1 cellular context compared by ENCODE assay signal in the genomic region with DNA sequence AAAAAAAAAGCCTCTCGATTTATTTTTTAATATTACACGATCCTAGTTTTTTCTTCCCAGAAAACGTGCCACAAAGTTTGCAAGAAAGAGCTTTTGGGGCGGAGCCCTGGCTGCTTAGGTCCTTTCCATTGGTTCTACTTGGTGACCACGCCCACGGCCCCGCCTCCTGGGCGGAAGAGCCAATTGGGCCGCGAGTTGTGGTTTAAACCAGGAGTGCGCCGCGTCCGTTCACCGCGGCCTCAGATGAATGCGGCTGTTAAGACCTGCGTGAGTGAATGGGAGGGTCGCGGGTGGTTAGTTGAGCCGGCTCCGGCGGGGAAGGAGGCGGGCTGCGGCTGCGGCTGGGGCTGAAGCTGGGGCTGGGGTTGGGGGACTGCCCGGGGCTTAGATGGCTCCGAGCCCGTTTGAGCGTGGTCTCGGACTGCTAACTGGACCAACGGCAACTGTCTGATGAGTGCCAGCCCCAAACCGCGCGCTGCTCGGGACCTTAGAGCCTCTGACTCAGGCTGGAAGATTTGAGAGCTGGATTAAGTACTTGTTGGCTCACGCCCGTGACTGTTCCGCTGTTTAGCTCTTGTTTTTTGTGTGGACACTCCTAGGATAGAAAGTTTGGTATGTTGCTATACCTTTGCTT.
TF ChIP-seq lines count a peak whose summit lies in the region.

A gene (plus strand): TSS at position 231 of the 634 bp plus-strand sequence. CDS start 458 bp downstream, outside the sequence.

TF ChIP-seq in HepG2, 621 proteins besides CTCF, POLR2A, EP300 and RAD21 (continued from another document and continues in another):
- TF ChIP-seq AHR (CRISPR knock-in tag; IDR thresholded peaks at IDR 0.05) (no peak), MAFF (IDR thresholded peaks at IDR 0.05; ENCODE audit: low read depth, low read length) (no peak), SRSF4 (IDR thresholded peaks at IDR 0.05; ENCODE audit: low read depth, low read length, poor library complexity, severe bottlenecking) (no peak), CBFB (CRISPR knock-in tag; IDR thresholded peaks at IDR 0.05) (no peak), ZNF17 (CRISPR knock-in tag; IDR thresholded peaks at IDR 0.05) (no peak), SMAD3 (CRISPR knock-in tag; IDR thresholded peaks at IDR 0.05) (no peak), ZNF383 (CRISPR knock-in tag; IDR thresholded peaks at IDR 0.05; ENCODE audit: borderline replicate concordance) (no peak), PRMT3 (CRISPR knock-in tag; IDR thresholded peaks at IDR 0.05; ENCODE audit: borderline replicate concordance, low read depth) (no peak), ZNF549 (CRISPR knock-in tag; IDR thresholded peaks at IDR 0.05) (no peak), SCMH1 (CRISPR knock-in tag; IDR thresholded peaks at IDR 0.05; ENCODE audit: borderline replicate concordance) (no peak), ZNF337 (CRISPR knock-in tag; IDR thresholded peaks at IDR 0.05; ENCODE audit: borderline replicate concordance, low read depth) (no peak), ZNF160 (CRISPR knock-in tag; IDR thresholded peaks at IDR 0.05) (no peak; the same call in 1 of the 2 replicates), ZFP36 (IDR thresholded peaks at IDR 0.05; ENCODE audit: borderline replicate concordance, low read depth, low read length, partially characterized antibody) (no peak), KAT7 (CRISPR knock-in tag; IDR thresholded peaks at IDR 0.05; ENCODE audit: borderline replicate concordance) (0 out of 2 replicates have a peak, but pooled peaks have one; percentile 18), SNAI1 (CRISPR knock-in tag; IDR thresholded peaks at IDR 0.05; ENCODE audit: borderline replicate concordance) (no peak), TOPORS (CRISPR knock-in tag; IDR thresholded peaks at IDR 0.05) (no peak), GABPB1 (CRISPR knock-in tag; IDR thresholded peaks at IDR 0.05) (peak; percentile 65), TAF1 (CRISPR knock-in tag; IDR thresholded peaks at IDR 0.05) (peak; percentile 64), MIER3 (CRISPR knock-in tag; IDR thresholded peaks at IDR 0.05; ENCODE audit: borderline replicate concordance) (no peak), GATA4 (IDR thresholded peaks at IDR 0.05; ENCODE audit: borderline replicate concordance, low read depth) (peak; percentile 41; the same call in 1 of the 2 replicates), ZNF790 (CRISPR knock-in tag; IDR thresholded peaks at IDR 0.05; ENCODE audit: borderline replicate concordance) (no peak), JUN (CRISPR knock-in tag; IDR thresholded peaks at IDR 0.05) (no peak), GPN1 (CRISPR knock-in tag; IDR thresholded peaks at IDR 0.05; ENCODE audit: borderline replicate concordance) (no peak), NFIB (CRISPR knock-in tag; IDR thresholded peaks at IDR 0.05; ENCODE audit: borderline replicate concordance) (no peak), ELF1 (CRISPR knock-in tag; IDR thresholded peaks at IDR 0.05) (peak; percentile 42; the same call in 1 of the 2 replicates), KDM5B (CRISPR knock-in tag; IDR thresholded peaks at IDR 0.05; ENCODE audit: borderline replicate concordance) (peak; percentile 68; the same call in 1 of the 2 replicates), TOE1 (CRISPR knock-in tag; IDR thresholded peaks at IDR 0.05) (no peak), RARA (CRISPR knock-in tag; IDR thresholded peaks at IDR 0.05) (no peak), PRPF4 (IDR thresholded peaks at IDR 0.05; ENCODE audit: low read depth, low read length, poor library complexity, severe bottlenecking) (no peak), PTBP1 (IDR thresholded peaks at IDR 0.05; ENCODE audit: low read depth, low read length, poor library complexity, severe bottlenecking) (no peak), PLRG1 (conservative IDR thresholded peaks at IDR 0.05) (no peak), STAG1 (CRISPR knock-in tag; IDR thresholded peaks at IDR 0.05) (no peak), ZNF317 (CRISPR knock-in tag; IDR thresholded peaks at IDR 0.05) (peak; percentile 51; the same call in 1 of the 2 replicates), ATAD3A (CRISPR knock-in tag; IDR thresholded peaks at IDR 0.05) (no peak), ZNF737 (CRISPR knock-in tag; IDR thresholded peaks at IDR 0.05; ENCODE audit: borderline replicate concordance) (no peak), ZNF709 (CRISPR knock-in tag; IDR thresholded peaks at IDR 0.05) (no peak), ZNF230 (CRISPR knock-in tag; IDR thresholded peaks at IDR 0.05) (no peak), MIXL1 (CRISPR knock-in tag; IDR thresholded peaks at IDR 0.05) (no peak), ZSCAN30 (CRISPR knock-in tag; IDR thresholded peaks at IDR 0.05) (no peak), SSRP1 (CRISPR knock-in tag; IDR thresholded peaks at IDR 0.05) (no peak), NR1H2 (CRISPR knock-in tag; IDR thresholded peaks at IDR 0.05; ENCODE audit: borderline replicate concordance, low read depth) (no peak), POLR2AphosphoS2 (IDR thresholded peaks at IDR 0.05; ENCODE audit: low read depth, low read length) (no peak), FLYWCH1 (CRISPR knock-in tag; IDR thresholded peaks at IDR 0.05) (no peak), POLR2AphosphoS5 (IDR thresholded peaks at IDR 0.05; ENCODE audit: low read depth, low read length) (peak; percentile 84)
- TF ChIP-seq, protein P1, sequence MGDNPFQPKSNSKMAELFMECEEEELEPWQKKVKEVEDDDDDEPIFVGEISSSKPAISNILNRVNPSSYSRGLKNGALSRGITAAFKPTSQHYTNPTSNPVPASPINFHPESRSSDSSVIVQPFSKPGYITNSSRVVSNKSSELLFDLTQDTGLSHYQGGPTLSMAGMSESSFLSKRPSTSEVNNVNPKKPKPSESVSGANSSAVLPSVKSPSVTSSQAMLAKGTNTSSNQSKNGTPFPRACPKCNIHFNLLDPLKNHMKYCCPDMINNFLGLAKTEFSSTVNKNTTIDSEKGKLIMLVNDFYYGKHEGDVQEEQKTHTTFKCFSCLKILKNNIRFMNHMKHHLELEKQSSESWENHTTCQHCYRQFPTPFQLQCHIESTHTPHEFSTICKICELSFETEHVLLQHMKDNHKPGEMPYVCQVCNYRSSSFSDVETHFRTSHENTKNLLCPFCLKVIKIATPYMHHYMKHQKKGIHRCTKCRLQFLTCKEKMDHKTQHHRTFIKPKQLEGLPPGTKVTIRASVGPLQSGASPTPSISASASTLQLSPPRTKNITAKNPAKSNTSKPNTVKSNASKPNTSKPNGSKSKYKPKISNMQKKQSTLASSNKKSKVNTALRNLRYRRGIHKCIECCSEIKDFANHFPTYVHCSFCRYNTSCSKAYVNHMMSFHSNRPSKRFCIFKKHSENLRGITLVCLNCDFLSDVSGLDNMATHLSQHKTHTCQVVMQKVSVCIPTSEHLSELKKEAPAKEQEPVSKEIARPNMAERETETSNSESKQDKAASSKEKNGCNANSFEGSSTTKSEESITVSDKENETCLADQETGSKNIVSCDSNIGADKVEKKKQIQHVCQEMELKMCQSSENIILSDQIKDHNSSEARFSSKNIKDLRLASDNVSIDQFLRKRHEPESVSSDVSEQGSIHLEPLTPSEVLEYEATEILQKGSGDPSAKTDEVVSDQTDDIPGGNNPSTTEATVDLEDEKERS (CRISPR knock-in tag; IDR thresholded peaks at IDR 0.05): no peak
- TF ChIP-seq, protein P2, sequence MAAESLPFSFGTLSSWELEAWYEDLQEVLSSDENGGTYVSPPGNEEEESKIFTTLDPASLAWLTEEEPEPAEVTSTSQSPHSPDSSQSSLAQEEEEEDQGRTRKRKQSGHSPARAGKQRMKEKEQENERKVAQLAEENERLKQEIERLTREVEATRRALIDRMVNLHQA (CRISPR knock-in tag; IDR thresholded peaks at IDR 0.05): no peak
- TF ChIP-seq, protein P3, sequence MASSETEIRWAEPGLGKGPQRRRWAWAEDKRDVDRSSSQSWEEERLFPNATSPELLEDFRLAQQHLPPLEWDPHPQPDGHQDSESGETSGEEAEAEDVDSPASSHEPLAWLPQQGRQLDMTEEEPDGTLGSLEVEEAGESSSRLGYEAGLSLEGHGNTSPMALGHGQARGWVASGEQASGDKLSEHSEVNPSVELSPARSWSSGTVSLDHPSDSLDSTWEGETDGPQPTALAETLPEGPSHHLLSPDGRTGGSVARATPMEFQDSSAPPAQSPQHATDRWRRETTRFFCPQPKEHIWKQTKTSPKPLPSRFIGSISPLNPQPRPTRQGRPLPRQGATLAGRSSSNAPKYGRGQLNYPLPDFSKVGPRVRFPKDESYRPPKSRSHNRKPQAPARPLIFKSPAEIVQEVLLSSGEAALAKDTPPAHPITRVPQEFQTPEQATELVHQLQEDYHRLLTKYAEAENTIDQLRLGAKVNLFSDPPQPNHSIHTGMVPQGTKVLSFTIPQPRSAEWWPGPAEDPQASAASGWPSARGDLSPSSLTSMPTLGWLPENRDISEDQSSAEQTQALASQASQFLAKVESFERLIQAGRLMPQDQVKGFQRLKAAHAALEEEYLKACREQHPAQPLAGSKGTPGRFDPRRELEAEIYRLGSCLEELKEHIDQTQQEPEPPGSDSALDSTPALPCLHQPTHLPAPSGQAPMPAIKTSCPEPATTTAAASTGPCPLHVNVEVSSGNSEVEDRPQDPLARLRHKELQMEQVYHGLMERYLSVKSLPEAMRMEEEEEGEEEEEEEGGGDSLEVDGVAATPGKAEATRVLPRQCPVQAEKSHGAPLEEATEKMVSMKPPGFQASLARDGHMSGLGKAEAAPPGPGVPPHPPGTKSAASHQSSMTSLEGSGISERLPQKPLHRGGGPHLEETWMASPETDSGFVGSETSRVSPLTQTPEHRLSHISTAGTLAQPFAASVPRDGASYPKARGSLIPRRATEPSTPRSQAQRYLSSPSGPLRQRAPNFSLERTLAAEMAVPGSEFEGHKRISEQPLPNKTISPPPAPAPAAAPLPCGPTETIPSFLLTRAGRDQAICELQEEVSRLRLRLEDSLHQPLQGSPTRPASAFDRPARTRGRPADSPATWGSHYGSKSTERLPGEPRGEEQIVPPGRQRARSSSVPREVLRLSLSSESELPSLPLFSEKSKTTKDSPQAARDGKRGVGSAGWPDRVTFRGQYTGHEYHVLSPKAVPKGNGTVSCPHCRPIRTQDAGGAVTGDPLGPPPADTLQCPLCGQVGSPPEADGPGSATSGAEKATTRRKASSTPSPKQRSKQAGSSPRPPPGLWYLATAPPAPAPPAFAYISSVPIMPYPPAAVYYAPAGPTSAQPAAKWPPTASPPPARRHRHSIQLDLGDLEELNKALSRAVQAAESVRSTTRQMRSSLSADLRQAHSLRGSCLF (CRISPR knock-in tag; IDR thresholded peaks at IDR 0.05; ENCODE audit: borderline replicate concordance): no peak
- TF ChIP-seq, protein P4, sequence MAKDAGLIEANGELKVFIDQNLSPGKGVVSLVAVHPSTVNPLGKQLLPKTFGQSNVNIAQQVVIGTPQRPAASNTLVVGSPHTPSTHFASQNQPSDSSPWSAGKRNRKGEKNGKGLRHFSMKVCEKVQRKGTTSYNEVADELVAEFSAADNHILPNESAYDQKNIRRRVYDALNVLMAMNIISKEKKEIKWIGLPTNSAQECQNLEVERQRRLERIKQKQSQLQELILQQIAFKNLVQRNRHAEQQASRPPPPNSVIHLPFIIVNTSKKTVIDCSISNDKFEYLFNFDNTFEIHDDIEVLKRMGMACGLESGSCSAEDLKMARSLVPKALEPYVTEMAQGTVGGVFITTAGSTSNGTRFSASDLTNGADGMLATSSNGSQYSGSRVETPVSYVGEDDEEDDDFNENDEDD (CRISPR knock-in tag; IDR thresholded peaks at IDR 0.05; ENCODE audit: borderline replicate concordance): peak; percentile 88
- TF ChIP-seq, protein P5, sequence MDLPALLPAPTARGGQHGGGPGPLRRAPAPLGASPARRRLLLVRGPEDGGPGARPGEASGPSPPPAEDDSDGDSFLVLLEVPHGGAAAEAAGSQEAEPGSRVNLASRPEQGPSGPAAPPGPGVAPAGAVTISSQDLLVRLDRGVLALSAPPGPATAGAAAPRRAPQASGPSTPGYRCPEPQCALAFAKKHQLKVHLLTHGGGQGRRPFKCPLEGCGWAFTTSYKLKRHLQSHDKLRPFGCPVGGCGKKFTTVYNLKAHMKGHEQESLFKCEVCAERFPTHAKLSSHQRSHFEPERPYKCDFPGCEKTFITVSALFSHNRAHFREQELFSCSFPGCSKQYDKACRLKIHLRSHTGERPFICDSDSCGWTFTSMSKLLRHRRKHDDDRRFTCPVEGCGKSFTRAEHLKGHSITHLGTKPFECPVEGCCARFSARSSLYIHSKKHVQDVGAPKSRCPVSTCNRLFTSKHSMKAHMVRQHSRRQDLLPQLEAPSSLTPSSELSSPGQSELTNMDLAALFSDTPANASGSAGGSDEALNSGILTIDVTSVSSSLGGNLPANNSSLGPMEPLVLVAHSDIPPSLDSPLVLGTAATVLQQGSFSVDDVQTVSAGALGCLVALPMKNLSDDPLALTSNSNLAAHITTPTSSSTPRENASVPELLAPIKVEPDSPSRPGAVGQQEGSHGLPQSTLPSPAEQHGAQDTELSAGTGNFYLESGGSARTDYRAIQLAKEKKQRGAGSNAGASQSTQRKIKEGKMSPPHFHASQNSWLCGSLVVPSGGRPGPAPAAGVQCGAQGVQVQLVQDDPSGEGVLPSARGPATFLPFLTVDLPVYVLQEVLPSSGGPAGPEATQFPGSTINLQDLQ (CRISPR knock-in tag; IDR thresholded peaks at IDR 0.05): no peak
- TF ChIP-seq, protein P6, sequence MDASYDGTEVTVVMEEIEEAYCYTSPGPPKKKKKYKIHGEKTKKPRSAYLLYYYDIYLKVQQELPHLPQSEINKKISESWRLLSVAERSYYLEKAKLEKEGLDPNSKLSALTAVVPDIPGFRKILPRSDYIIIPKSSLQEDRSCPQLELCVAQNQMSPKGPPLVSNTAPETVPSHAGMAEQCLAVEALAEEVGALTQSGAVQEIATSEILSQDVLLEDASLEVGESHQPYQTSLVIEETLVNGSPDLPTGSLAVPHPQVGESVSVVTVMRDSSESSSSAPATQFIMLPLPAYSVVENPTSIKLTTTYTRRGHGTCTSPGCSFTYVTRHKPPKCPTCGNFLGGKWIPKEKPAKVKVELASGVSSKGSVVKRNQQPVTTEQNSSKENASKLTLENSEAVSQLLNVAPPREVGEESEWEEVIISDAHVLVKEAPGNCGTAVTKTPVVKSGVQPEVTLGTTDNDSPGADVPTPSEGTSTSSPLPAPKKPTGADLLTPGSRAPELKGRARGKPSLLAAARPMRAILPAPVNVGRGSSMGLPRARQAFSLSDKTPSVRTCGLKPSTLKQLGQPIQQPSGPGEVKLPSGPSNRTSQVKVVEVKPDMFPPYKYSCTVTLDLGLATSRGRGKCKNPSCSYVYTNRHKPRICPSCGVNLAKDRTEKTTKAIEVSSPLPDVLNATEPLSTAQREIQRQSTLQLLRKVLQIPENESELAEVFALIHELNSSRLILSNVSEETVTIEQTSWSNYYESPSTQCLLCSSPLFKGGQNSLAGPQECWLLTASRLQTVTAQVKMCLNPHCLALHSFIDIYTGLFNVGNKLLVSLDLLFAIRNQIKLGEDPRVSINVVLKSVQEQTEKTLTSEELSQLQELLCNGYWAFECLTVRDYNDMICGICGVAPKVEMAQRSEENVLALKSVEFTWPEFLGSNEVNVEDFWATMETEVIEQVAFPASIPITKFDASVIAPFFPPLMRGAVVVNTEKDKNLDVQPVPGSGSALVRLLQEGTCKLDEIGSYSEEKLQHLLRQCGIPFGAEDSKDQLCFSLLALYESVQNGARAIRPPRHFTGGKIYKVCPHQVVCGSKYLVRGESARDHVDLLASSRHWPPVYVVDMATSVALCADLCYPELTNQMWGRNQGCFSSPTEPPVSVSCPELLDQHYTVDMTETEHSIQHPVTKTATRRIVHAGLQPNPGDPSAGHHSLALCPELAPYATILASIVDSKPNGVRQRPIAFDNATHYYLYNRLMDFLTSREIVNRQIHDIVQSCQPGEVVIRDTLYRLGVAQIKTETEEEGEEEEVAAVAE (CRISPR knock-in tag; IDR thresholded peaks at IDR 0.05; ENCODE audit: borderline replicate concordance): no peak
